Comparison of ENCODE assay signal across 22 cellular contexts in the genomic region with DNA sequence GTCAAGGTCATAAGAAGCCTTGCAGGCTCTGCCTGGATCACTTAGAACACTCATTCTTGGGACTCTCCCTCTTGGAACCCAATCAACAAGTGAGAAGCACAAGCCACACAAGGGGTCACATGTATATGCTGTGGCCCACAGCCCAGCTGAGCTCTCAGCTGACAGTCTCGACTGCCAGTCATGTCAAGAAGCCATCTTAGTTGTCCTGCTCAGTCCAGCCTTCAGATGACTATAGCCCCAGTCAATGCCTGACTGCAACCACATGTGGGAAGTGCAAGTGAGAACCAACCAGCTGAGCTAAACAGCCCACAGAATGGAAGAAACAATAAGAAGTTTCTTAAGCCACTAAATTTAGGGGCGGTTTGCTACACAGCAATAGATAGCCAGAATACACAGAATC.
"Had no signal": no experiment of that assay in that cellular context is flagged by ENCODE, and none has a peak within 500 bp of the region (broad histone marks: within the 10 kb centered on the region; RNA-seq: fewer than 3 reads in every experiment).

No MANE protein-coding gene starts in this region.

- ATAC-seq: activated T-cell treated with anti-CD3 and anti-CD28 coated beads, Interleukin-2, amount 50 U/mL, for 4 hours; PC-3; WTC11 had no signal

- DNase-seq: activated CD4-positive, alpha-beta T cell treated with anti-CD3 and anti-CD28 coated beads for 48 hours; activated CD4-positive, alpha-beta T cell treated with anti-CD3 and anti-CD28 coated beads, Interleukin-2, amount 50 U/mL, for 48 hours; activated CD4-positive, CD25-positive, alpha-beta regulatory T cell treated with anti-CD3 and anti-CD28 coated beads, Interleukin-2, amount 50 U/mL, for 72 hours; activated gamma-delta T cell treated with Interleukin-2 at 50 U/mL for 16 hours; activated naive CD4-positive, alpha-beta T cell treated with anti-CD3 and anti-CD28 coated beads, Interleukin-2, amount 10 ng/mL, durations not matched to agents 7 days and 5 days; activated naive CD8-positive, alpha-beta T cell treated with anti-CD3 and anti-CD28 coated beads, Interleukin-2, amount 10 ng/mL, durations not matched to agents 7 days and 5 days; activated T-cell treated with anti-CD3 and anti-CD28 coated beads, Interleukin-2, amount 50 U/mL, for 4 hours; adrenal gland; anterior cingulate cortex; caudate nucleus; Kasumi-1; NCI-H1048; NCI-H146; NCI-H187 treated with DMSO at 0.1 percent for 48 hours; NCI-H2081 treated with DMSO at 0.1 percent for 48 hours; NCI-H446; NCI-H524; PC-3; SHP77; T-helper 9 cell had no signal

- H3K27ac ChIP-seq: adrenal gland, SJSA1 had no signal
